ENCODE assay signal across 10 cellular contexts in the genomic region with DNA sequence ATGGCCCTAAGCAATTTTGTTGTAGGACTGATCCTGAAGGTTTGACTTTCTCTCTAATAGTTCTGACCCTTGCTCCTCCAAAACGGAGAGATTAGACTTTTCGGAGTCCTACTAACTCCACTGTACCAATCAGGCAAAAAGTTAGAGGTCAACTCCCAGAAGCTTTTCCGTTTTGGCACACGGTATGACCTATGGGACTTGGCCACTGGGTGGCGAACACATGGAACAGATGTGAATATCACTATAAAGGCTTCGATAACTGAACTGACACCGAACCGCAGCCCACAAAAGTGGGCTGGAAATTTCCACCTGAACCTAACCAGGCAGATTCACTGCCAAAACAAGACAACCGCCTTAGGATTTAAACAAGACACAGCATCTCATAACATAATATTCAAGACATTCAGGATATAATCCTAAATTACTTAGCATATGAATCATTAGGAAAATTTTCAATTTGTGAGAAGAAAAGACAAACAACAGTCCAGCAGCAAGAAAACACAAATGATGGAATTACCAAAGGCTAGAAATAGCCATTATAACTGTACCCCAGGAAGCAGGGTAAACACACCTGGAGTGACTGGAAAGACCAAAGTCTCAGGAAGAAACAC. TPM values are rescaled to one million over a fixed set of nuclear protein-coding genes. Genes with fewer than 3 reads are reported as not detected.
A peak's percentile ranks its signal among the peaks of the same experiment; 100 is the strongest.
DNase-seq lines count a peak whose midpoint lies in the region; ATAC-seq and TF ChIP-seq lines count a peak whose summit lies in the region.
"Had no signal": no experiment of that assay in that cellular context is flagged by ENCODE, and none has a peak within 500 bp of the region (broad histone marks: within the 10 kb centered on the region; RNA-seq: fewer than 3 reads in every experiment).

No MANE protein-coding gene starts in this region.

- H3K27ac ChIP-seq in heart right ventricle (no peak overlapping the region), RWPE2 (ENCODE audit: poor library complexity, severe bottlenecking) (no peak overlapping the region), psoas muscle (no peak overlapping the region)

- H3K9me3 Mint-ChIP-seq in type B pancreatic cell = no peaks in the 10 kb centered on the region

- H3K27ac Mint-ChIP-seq in type B pancreatic cell = no peak overlapping the region
- H3K27ac Mint-ChIP-seq: CD8-positive, alpha-beta T cell had no signal

- H3K27me3 ChIP-seq in heart right ventricle (no peaks in the 10 kb centered on the region), RWPE2 (ENCODE audit: insufficient read depth, poor library complexity, severe bottlenecking) (no peaks in the 10 kb centered on the region), psoas muscle (ENCODE audit: insufficient read depth in 3 of 3, low read length in 2 of 3) (no peaks in the 10 kb centered on the region)

- peak in 4 of 8 donors; percentile 41 to 62 (median 56) for ATAC-seq in heart right ventricle
- ATAC-seq in RWPE2 (ENCODE audit: low read depth) = 0 out of 3 replicates have a peak, but pooled peaks have one; percentile 59
- no peak for ATAC-seq in psoas muscle
- ATAC-seq: CD8-positive, alpha-beta T cell had no signal

- TF ChIP-seq CTCF in heart right ventricle (IDR thresholded peaks at IDR 0.05) (peak in 8 of 9 donors; percentile 8 to 45 (median 31)), RWPE2 (IDR thresholded peaks at IDR 0.05; ENCODE audit: poor library complexity, severe bottlenecking) (peak; percentile 76), fibroblast of pulmonary artery (IDR thresholded peaks at IDR 0.05; ENCODE audit: low read length, missing control alignments) (peak; percentile 28), type B pancreatic cell (conservative IDR thresholded peaks at IDR 0.05) (peak; percentile 60), lower leg skin (IDR thresholded peaks at IDR 0.05) (no peak), psoas muscle (IDR thresholded peaks at IDR 0.05) (no peak)

- intact Hi-C loops in heart right ventricle (cut with DNase I) = no loop called here
- intact Hi-C loops in cardiac septum (cut with DNase I) = no loop called here
- intact Hi-C loops in lower leg skin (cut with DNase I; ENCODE audit: low total_unique reads) = no loop called here
- intact Hi-C loops in psoas muscle (cut with DNase I) = no loop called here

- DNase-seq in heart right ventricle = no peak
- no peak for DNase-seq in cardiac septum (ENCODE audit: low spot score)
- no peak for DNase-seq in RWPE2 (ENCODE audit: low spot score)
- DNase-seq in fibroblast of pulmonary artery (ENCODE audit: low read depth) = no peak
- no peak for DNase-seq in type B pancreatic cell (ENCODE audit: extremely low spot score, unreplicated experiment)
- DNase-seq in lower leg skin (ENCODE audit: low spot score in 2 of 2) = no peak
- DNase-seq in NK-92 (lab: John Stamatoyannopoulos, UW; ENCODE audit: unreplicated experiment) = no peak
- no peak for DNase-seq in psoas muscle
- DNase-seq: activated CD4-positive, alpha-beta T cell treated with anti-CD3 and anti-CD28 coated beads for 4 hours; CD8-positive, alpha-beta T cell had no signal

- H3K4me3 Mint-ChIP-seq in type B pancreatic cell = no peak overlapping the region
- H3K4me3 Mint-ChIP-seq: CD8-positive, alpha-beta T cell had no signal

- H3K4me1 Mint-ChIP-seq in type B pancreatic cell (ENCODE audit: unreplicated experiment) = no peaks in the 10 kb centered on the region

- H3K9me3 ChIP-seq in heart right ventricle = peaks cover 0 to 12% (median 0%) of the 10 kb centered on the region in 11 donors
- H3K9me3 ChIP-seq in RWPE2 (ENCODE audit: severe bottlenecking) = peaks cover 3% of the 10 kb centered on the region
- H3K9me3 ChIP-seq in psoas muscle = no peaks in the 10 kb centered on the region

- 62 to 70% methylated on average over 9 of the region's 9 CpGs for WGBS in heart right ventricle, 2 donors
- WGBS in lower leg skin, 2 donors = 77 to 85% methylated on average over 9 of the region's 9 CpGs
- WGBS in psoas muscle, 3 donors = 69 to 82% (median 71%) methylated on average over 9 of the region's 9 CpGs

- no peak for TF ChIP-seq POLR2A in lower leg skin (IDR thresholded peaks at IDR 0.05)

- H3K27me3 Mint-ChIP-seq in type B pancreatic cell = no peaks in the 10 kb centered on the region

- H3K4me3 ChIP-seq in heart right ventricle (no peak overlapping the region), RWPE2 (ENCODE audit: severe bottlenecking) (no peak overlapping the region), fibroblast of pulmonary artery (replicated peaks; ENCODE audit: low read depth, low read length) (no peak overlapping the region), lower leg skin (ENCODE audit: low read depth, poor library complexity, severe bottlenecking) (no peak overlapping the region), psoas muscle (no peak overlapping the region)

- H3K4me1 ChIP-seq in heart right ventricle (no peaks in the 10 kb centered on the region), RWPE2 (ENCODE audit: insufficient read depth, poor library complexity, severe bottlenecking) (peaks cover under 1% of the 10 kb centered on the region), psoas muscle (no peaks in the 10 kb centered on the region)

- peaks cover 10% of the 10 kb centered on the region for H3K36me3 Mint-ChIP-seq in type B pancreatic cell

- peaks cover 0 to 65% (median 0%) of the 10 kb centered on the region in 9 donors for H3K36me3 ChIP-seq in heart right ventricle
- no peaks in the 10 kb centered on the region for H3K36me3 ChIP-seq in RWPE2 (ENCODE audit: low read depth)
- peaks cover 0 to 48% of the 10 kb centered on the region in 2 donors for H3K36me3 ChIP-seq in psoas muscle (ENCODE audit: insufficient read depth in 1 of 2, low read depth in 1 of 2)

RNA-seq across cellular contexts. Expression of gene TM2D3, which starts 12.2 kb away (rescaled TPM):
- total RNA-seq in heart right ventricle (10 to 100 TPM; 38.2 to 61.6 (median 49.5) TPM), cardiac septum (45.0 TPM), type B pancreatic cell (ENCODE audit: low replicate concordance) (35.7 and 50.0 TPM in 2 replicates), lower leg skin (10 to 100 TPM; 33.8 to 59.4 (median 39.7) TPM), psoas muscle (10 to 100 TPM; 34.8 to 46.9 (median 41.3) TPM)
- polyA plus RNA-seq in heart right ventricle (10 to 100 TPM; 52.2 to 52.3 TPM), psoas muscle (10 to 100 TPM; 30.4 to 69.6 (median 59.2) TPM)

RNA-seq across cellular contexts. Expression of gene TARS3, which starts 59.9 kb away (rescaled TPM):
- 10 to 100 TPM; 26.0 to 42.5 (median 36.2) TPM for total RNA-seq in heart right ventricle
- polyA plus RNA-seq in heart right ventricle = 10 to 100 TPM in 1 of 2 donors, 1 to 10 TPM in 1; 8.1 to 17.0 TPM
- total RNA-seq in cardiac septum = 27.3 TPM
- total RNA-seq in type B pancreatic cell (ENCODE audit: low replicate concordance) = 11.0 and 17.1 TPM in 2 replicates
- 10 to 100 TPM in 2 of 4 donors, 1 to 10 TPM in 2; 6.2 to 11.3 (median 9.6) TPM for total RNA-seq in lower leg skin
- total RNA-seq in psoas muscle = 10 to 100 TPM; 31.6 to 40.2 (median 35.7) TPM
- polyA plus RNA-seq in psoas muscle = 10 to 100 TPM; 11.1 to 38.0 (median 21.1) TPM

Comparison
In these comparisons a context has a peak if more than half of its experiments do, and no peak if none do; other contexts are left out.
1. CTCF ChIP-seq: peak in heart right ventricle (8 of 9), RWPE2 (single experiment), fibroblast of pulmonary artery (single experiment) and type B pancreatic cell (single experiment); none in lower leg skin (0 of 3) and psoas muscle (single experiment).